In genomic region chr2:54422072-54422581, GRCh38 we compare ENCODE assay signal across 1 cellular context.
A peak's percentile ranks its signal among the peaks of the same experiment; 100 is the strongest.
TF ChIP-seq lines count a peak whose summit lies in the region.

No MANE protein-coding gene starts in this region.

TF ChIP-seq in K562, 482 proteins besides CTCF, POLR2A, EP300 and RAD21 (continued from another document):
- TF ChIP-seq ZFP91 (CRISPR knock-in tag; IDR thresholded peaks at IDR 0.05) = no peak
- TF ChIP-seq SRF (CRISPR knock-in tag; IDR thresholded peaks at IDR 0.05) = peak in 1 of 2 experiments; percentile 72; a peak in 1 of 4 replicates
- no peak for TF ChIP-seq ZBED1 (IDR thresholded peaks at IDR 0.05)
- TF ChIP-seq ZNF165 (CRISPR knock-in tag; IDR thresholded peaks at IDR 0.05; ENCODE audit: borderline replicate concordance) = no peak
- peak; percentile 64 for TF ChIP-seq MAFG (tag; conservative IDR thresholded peaks at IDR 0.05)
- TF ChIP-seq ZNF140 (CRISPR knock-in tag; IDR thresholded peaks at IDR 0.05) = no peak
- peak; percentile 54 for TF ChIP-seq NFYB (IDR thresholded peaks at IDR 0.05; ENCODE audit: extremely low read depth, insufficient read length)
- no peak for TF ChIP-seq RFX1 (IDR thresholded peaks at IDR 0.05)
- no peak for TF ChIP-seq IRF9 (tag; IDR thresholded peaks at IDR 0.05)
- no peak for TF ChIP-seq NR2F6 (CRISPR knock-in tag; IDR thresholded peaks at IDR 0.05)
- TF ChIP-seq RBM22 (IDR thresholded peaks at IDR 0.05; ENCODE audit: low read depth, low read length, poor library complexity, severe bottlenecking) = no peak
- no peak for TF ChIP-seq CBFB (CRISPR knock-in tag; IDR thresholded peaks at IDR 0.05)
- TF ChIP-seq NCOA6 (IDR thresholded peaks at IDR 0.05) = no peak
- TF ChIP-seq ASH1L (IDR thresholded peaks at IDR 0.05; ENCODE audit: borderline replicate concordance, low read depth, partially characterized antibody) = peak; percentile 42
- TF ChIP-seq RUNX1 (IDR thresholded peaks at IDR 0.05; ENCODE audit: low read depth) = no peak
- no peak for TF ChIP-seq ZNF239 (CRISPR knock-in tag; IDR thresholded peaks at IDR 0.05)
- TF ChIP-seq C11orf30 (IDR thresholded peaks at IDR 0.05; ENCODE audit: low read depth) = peak; percentile 54; the same call in 1 of the 2 replicates
- no peak for TF ChIP-seq RBM39 (optimal IDR thresholded peaks at IDR 0.05; ENCODE audit: low read depth, low read length)
- TF ChIP-seq NBN (IDR thresholded peaks at IDR 0.05; ENCODE audit: low read depth) = no peak
- TF ChIP-seq ZNF316 (IDR thresholded peaks at IDR 0.05) = peak; percentile 80
- no peak for TF ChIP-seq GTF2A2 (tag; IDR thresholded peaks at IDR 0.05)
- TF ChIP-seq ETS1 (conservative IDR thresholded peaks at IDR 0.05; ENCODE audit: control insufficient read depth, low read depth, low read length) = no peak
- no peak for TF ChIP-seq PKNOX1 (IDR thresholded peaks at IDR 0.05)
- TF ChIP-seq ZFP1 (CRISPR knock-in tag; IDR thresholded peaks at IDR 0.05) = no peak
- no peak for TF ChIP-seq NKRF (IDR thresholded peaks at IDR 0.05; ENCODE audit: borderline replicate concordance)
- TF ChIP-seq HNRNPK (IDR thresholded peaks at IDR 0.05; ENCODE audit: low read depth, low read length, poor library complexity, severe bottlenecking) = no peak
- TF ChIP-seq ZNF146 (CRISPR knock-in tag; IDR thresholded peaks at IDR 0.05; ENCODE audit: unreplicated experiment) = no peak
- TF ChIP-seq CHCHD3 (CRISPR knock-in tag; IDR thresholded peaks at IDR 0.05) = no peak
- TF ChIP-seq BCLAF1 (IDR thresholded peaks at IDR 0.05; ENCODE audit: borderline replicate concordance in 1 of 2, control insufficient read depth in 1 of 2, low read depth in 2 of 2, low read length in 1 of 2) = no peak
